Comparison of ENCODE assay signal across 18 cellular contexts in the genomic region with DNA sequence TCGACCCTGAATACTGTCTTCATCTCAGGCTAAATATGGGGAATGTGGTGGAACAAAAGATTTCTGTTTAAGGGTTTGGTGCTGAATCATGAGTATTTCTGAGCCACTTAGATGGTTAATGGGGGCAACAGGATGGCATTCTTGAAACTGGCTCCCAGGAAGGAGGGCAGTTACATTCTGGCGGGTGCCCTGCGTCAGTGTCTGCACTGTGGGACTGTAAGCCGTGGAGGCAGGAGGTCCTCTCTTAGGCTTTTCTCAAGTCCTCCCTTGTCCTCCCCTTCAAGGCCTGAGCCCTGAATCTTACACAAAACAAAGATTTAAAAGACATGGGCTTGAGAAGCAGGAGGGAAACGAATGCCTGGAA. TPM values are rescaled to one million over a fixed set of nuclear protein-coding genes. Genes with fewer than 3 reads are reported as not detected.
A peak's percentile ranks its signal among the peaks of the same experiment; 100 is the strongest.
DNase-seq lines count a peak whose midpoint lies in the region; ATAC-seq, FAIRE-seq and TF ChIP-seq lines count a peak whose summit lies in the region.
"Had no signal": no experiment of that assay in that cellular context is flagged by ENCODE, and none has a peak within 500 bp of the region (broad histone marks: within the 10 kb centered on the region; RNA-seq: fewer than 3 reads in every experiment).

No MANE protein-coding gene starts in this region.

- H3K4me2 ChIP-seq in mammary epithelial cell (ENCODE audit: insufficient read depth, low read depth, low read length) = no peak overlapping the region

- dilution Hi-C loops in mammary epithelial cell (cut with HindIII; ENCODE audit: low sequenced_read_pairs) = loop anchor here (5.0 kb wide), 1 partner anchor 48 kb away; no protein-coding TSS in a partner anchor

- no peak for TF ChIP-seq CTCF in MCF 10A (IDR thresholded peaks at IDR 0.05; ENCODE audit: unreplicated experiment)
- TF ChIP-seq CTCF in mammary epithelial cell (conservative IDR thresholded peaks at IDR 0.05 in 1 of 2, IDR thresholded peaks at IDR 0.05 in 1 of 2; ENCODE audit: extremely low read depth in 1 of 2, insufficient read depth in 1 of 2, low read depth in 1 of 2, low read length in 2 of 2) = no peak
- TF ChIP-seq CTCF in neural crest cell (conservative IDR thresholded peaks at IDR 0.05) = no peak

- H3K4me3 ChIP-seq in mammary epithelial cell (replicated peaks in 1 of 3; ENCODE audit: insufficient read depth in 1 of 3, low read depth in 2 of 3, low read length in 3 of 3) = no peak overlapping the region
- H3K4me3 ChIP-seq in duodenal mucosa (ENCODE audit: low read depth in 1 of 2, low read length in 2 of 2) = no peak overlapping the region
- H3K4me3 ChIP-seq: cardiac muscle cell, left ventricle myocardium inferior, ovary had no signal

- H3K4me3 Mint-ChIP-seq in MCF 10A (ENCODE audit: unreplicated experiment) (no peak overlapping the region), neural crest cell (no peak overlapping the region)
- H3K4me3 Mint-ChIP-seq: activated CD4-positive, alpha-beta T cell treated with anti-CD3 and anti-CD28 coated beads for 36 hours; activated naive CD8-positive, alpha-beta T cell treated with anti-CD3 and anti-CD28 coated beads, Interleukin-2, amount 50 U/mL, for 24 hours; type B pancreatic cell had no signal

- DNase-seq in MCF 10A (ENCODE audit: unreplicated experiment) (no peak), mammary epithelial cell (no peak), neural crest cell (ENCODE audit: low read depth, low spot score) (no peak), DMS53 treated with DMSO at 0.1 percent for 48 hours (lab: John Stamatoyannopoulos, UW; ENCODE audit: unreplicated experiment) (no peak), Right ventricle myocardium inferior (ENCODE audit: missing footprints) (no peak), RCC 7860 (ENCODE audit: low spot score) (no peak), SKM-1 treated with dmso at 0.1 percent for 144 hours (lab: John Stamatoyannopoulos, UW; ENCODE audit: unreplicated experiment) (no peak)
- DNase-seq: activated CD4-positive, alpha-beta T cell treated with anti-CD3 and anti-CD28 coated beads for 36 hours; activated naive CD8-positive, alpha-beta T cell treated with anti-CD3 and anti-CD28 coated beads, Interleukin-2, amount 50 U/mL, for 24 hours; NCI-H1694 treated with DMSO at 0.1 percent for 48 hours; ovary; stimulated activated CD4-positive, alpha-beta T cell treated with anti-CD3 and anti-CD28 coated beads, Interleukin-2, amount 100 ng/mL, for 24 hours; stimulated activated naive CD4-positive, alpha-beta T cell treated with Interleukin-2 at 50 U/mL for 16 hours; SW 1271 had no signal

- WGBS in mammary epithelial cell (ENCODE audit: low coverage, missing lambda C conversion rate) = 100% methylated on average over 5 of the region's 5 CpGs

- H2AFZ ChIP-seq in mammary epithelial cell (ENCODE audit: low read depth, low read length) = no peak overlapping the region

- peaks cover 15% of the 10 kb centered on the region for H3K4me1 Mint-ChIP-seq in MCF 10A (ENCODE audit: insufficient read depth, unreplicated experiment)
- peaks cover 44% of the 10 kb centered on the region for H3K4me1 Mint-ChIP-seq in neural crest cell

- no peaks in the 10 kb centered on the region for H4K20me1 ChIP-seq in mammary epithelial cell (ENCODE audit: insufficient read depth, low read length)

- no peaks in the 10 kb centered on the region for H3K9me3 Mint-ChIP-seq in MCF 10A (ENCODE audit: unreplicated experiment)
- H3K9me3 Mint-ChIP-seq in neural crest cell = no peaks in the 10 kb centered on the region
- H3K9me3 Mint-ChIP-seq: activated naive CD8-positive, alpha-beta T cell treated with anti-CD3 and anti-CD28 coated beads, Interleukin-2, amount 50 U/mL, for 24 hours; type B pancreatic cell had no signal

- in situ Hi-C loops in mammary epithelial cell (cut with MboI; ENCODE audit: low sequenced_read_pairs in 2 of 2) = no loop called here

- H3K27ac ChIP-seq in mammary epithelial cell (ENCODE audit: insufficient read depth, low read depth, low read length) = no peak overlapping the region
- peak overlapping the region; percentile 54 for H3K27ac ChIP-seq in duodenal mucosa (ENCODE audit: low read depth, low read length)
- H3K27ac ChIP-seq: cardiac muscle cell, ovary had no signal

- no peaks in the 10 kb centered on the region for H3K79me2 ChIP-seq in mammary epithelial cell (ENCODE audit: insufficient read depth, low read length)

- POLR2A ChIA-PET in MCF 10A (lab: Yijun Ruan, JAX) = interaction anchor here (0.7 to 1.3 kb wide), 3 partner anchors 8 to 11 kb away, joined by 3 to 4 read pairs (median 3); no protein-coding TSS in a partner anchor

- BruUV-seq in MCF 10A (replicated peaks; lab: Mats Ljungman, UMichigan) = no TSS peak
- BruUV-seq in mammary epithelial cell (replicated peaks; lab: Mats Ljungman, UMichigan) = no TSS peak

- ATAC-seq in Right ventricle myocardium inferior = no peak

- H3K27me3 Mint-ChIP-seq in MCF 10A (ENCODE audit: insufficient read depth, unreplicated experiment) (no peaks in the 10 kb centered on the region), neural crest cell (ENCODE audit: low read depth) (no peaks in the 10 kb centered on the region)
- H3K27me3 Mint-ChIP-seq: activated naive CD8-positive, alpha-beta T cell treated with anti-CD3 and anti-CD28 coated beads, Interleukin-2, amount 50 U/mL, for 24 hours; type B pancreatic cell had no signal

- H3K9ac ChIP-seq in mammary epithelial cell (ENCODE audit: insufficient read depth, low read length) (no peak overlapping the region), duodenal mucosa (ENCODE audit: low read depth in 1 of 2, low read length in 2 of 2) (peak overlapping the region in 1 of 2 donors; percentile 13)

- H3K36me3 Mint-ChIP-seq in MCF 10A (ENCODE audit: insufficient read depth, unreplicated experiment) (peaks cover 6% of the 10 kb centered on the region), neural crest cell (ENCODE audit: low read depth) (no peaks in the 10 kb centered on the region)
- H3K36me3 Mint-ChIP-seq: type B pancreatic cell had no signal

- intact Hi-C loops in MCF 10A (cut with micrococcal nuclease) = no loop called here
- intact Hi-C loops in mammary epithelial cell (cut with micrococcal nuclease) = no loop called here
- intact Hi-C loops in Right ventricle myocardium inferior (cut with DNase I) = no loop called here

- CTCF ChIA-PET in MCF 10A (lab: Yijun Ruan, JAX) (interaction anchor here (0.8 to 4.7 kb wide), 4 partner anchors 15 to 171 kb away, joined by 3 to 30 read pairs (median 4); no protein-coding TSS in a partner anchor), mammary epithelial cell (lab: Charles Lee; ENCODE audit: low non-redundant PET) (interaction anchor here (0.6 kb wide), 1 partner anchor 16 kb away, joined by 3 read pairs; no protein-coding TSS in a partner anchor)

- H3K9me3 ChIP-seq in mammary epithelial cell (replicated peaks; ENCODE audit: insufficient read depth, low read length) (no peaks in the 10 kb centered on the region), duodenal mucosa (ENCODE audit: control insufficient read depth in 1 of 2, low read length in 2 of 2) (no peaks in the 10 kb centered on the region)
- H3K9me3 ChIP-seq: left ventricle myocardium inferior, ovary had no signal

- no peak for FAIRE-seq in RCC 7860 (lab: Jason Lieb, UNC)

- peaks cover 22% of the 10 kb centered on the region for H3K4me1 ChIP-seq in mammary epithelial cell (ENCODE audit: insufficient read depth, low read length)
- peaks cover 45 to 50% of the 10 kb centered on the region in 2 donors for H3K4me1 ChIP-seq in duodenal mucosa (ENCODE audit: control insufficient read depth in 1 of 2, insufficient read depth in 2 of 2, low read length in 2 of 2)

- no peaks in the 10 kb centered on the region for H3K36me3 ChIP-seq in mammary epithelial cell (ENCODE audit: insufficient read depth, low read length)
- no peaks in the 10 kb centered on the region for H3K36me3 ChIP-seq in duodenal mucosa (ENCODE audit: control insufficient read depth in 1 of 2, insufficient read depth in 2 of 2, low read length in 2 of 2)
- H3K36me3 ChIP-seq: cardiac muscle cell, left ventricle myocardium inferior, ovary had no signal

- H3K27me3 ChIP-seq in mammary epithelial cell (ENCODE audit: insufficient read depth, low read length) (no peaks in the 10 kb centered on the region), duodenal mucosa (ENCODE audit: control insufficient read depth in 1 of 2, insufficient read depth in 2 of 2, low read length in 2 of 2) (no peaks in the 10 kb centered on the region)
- H3K27me3 ChIP-seq: cardiac muscle cell, ovary had no signal

- H3K27ac Mint-ChIP-seq in MCF 10A (ENCODE audit: low read depth, unreplicated experiment) (peak overlapping the region; percentile 40), neural crest cell (ENCODE audit: unreplicated experiment) (peak overlapping the region; percentile 30)
- H3K27ac Mint-ChIP-seq: activated CD4-positive, alpha-beta T cell treated with anti-CD3 and anti-CD28 coated beads for 36 hours; activated naive CD8-positive, alpha-beta T cell treated with anti-CD3 and anti-CD28 coated beads, Interleukin-2, amount 50 U/mL, for 24 hours had no signal

RNA-seq across cellular contexts. Expression of a gene that starts 45.7 kb away (rescaled TPM):
- 9.6 and 13.2 TPM in 2 replicates for total RNA-seq in MCF 10A (2022)
- total RNA-seq in mammary epithelial cell = 10 to 100 TPM; 23.8 to 28.6 TPM
- 12.8 TPM for polyA plus RNA-seq in mammary epithelial cell
- 33.5 TPM for polyA minus RNA-seq in mammary epithelial cell
- total RNA-seq in neural crest cell = 2.4 and 2.9 TPM in 2 replicates
- 3.4 TPM for total RNA-seq in Right ventricle myocardium inferior

RNA-seq across cellular contexts. Expression of a gene that starts 59.2 kb away (rescaled TPM):
- total RNA-seq in MCF 10A (2022) = 2.4 TPM in 2 replicates
- 10 to 100 TPM in 1 of 2 donors, 1 to 10 TPM in 1; 3.3 to 16.1 TPM for total RNA-seq in mammary epithelial cell
- polyA plus RNA-seq in mammary epithelial cell = 0.79 TPM
- not detected for polyA minus RNA-seq in mammary epithelial cell
- total RNA-seq in neural crest cell = 0.49 and 0.98 TPM in 2 replicates
- 0.60 TPM for total RNA-seq in Right ventricle myocardium inferior
- total RNA-seq: cardiac muscle cell had no signal
- polyA plus RNA-seq: cardiac muscle cell had no signal
